9 cellular contexts compared by ENCODE assay signal in the genomic region with DNA sequence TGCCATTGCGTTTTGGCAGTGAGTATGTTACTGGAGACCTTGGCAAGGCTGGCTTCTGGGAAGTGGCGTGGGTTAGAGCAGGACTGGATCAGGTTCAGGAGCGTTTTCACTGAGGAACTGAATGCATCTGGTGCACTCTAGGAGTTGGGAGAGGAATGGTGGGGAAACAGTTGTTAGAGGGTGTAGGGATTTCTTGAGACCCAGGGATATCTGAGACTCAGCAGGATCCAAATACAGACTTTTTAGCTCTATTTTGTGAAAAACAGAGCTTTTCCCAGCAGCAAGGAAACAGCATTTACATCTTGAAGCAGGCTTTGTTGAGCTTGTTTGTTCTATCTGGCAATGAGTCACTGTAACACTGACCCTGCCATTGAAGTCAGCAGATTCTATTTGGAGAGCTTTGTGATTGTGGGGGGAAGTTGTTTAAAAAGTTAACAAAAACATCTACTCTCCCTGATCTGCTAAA. TPM values are rescaled to one million over a fixed set of nuclear protein-coding genes. Genes with fewer than 3 reads are reported as not detected.
DNase-seq lines count a peak whose midpoint lies in the region; ATAC-seq and TF ChIP-seq lines count a peak whose summit lies in the region.
"Had no signal": no experiment of that assay in that cellular context is flagged by ENCODE, and none has a peak within 500 bp of the region (broad histone marks: within the 10 kb centered on the region; RNA-seq: fewer than 3 reads in every experiment).

No MANE protein-coding gene starts in this region.

- peak overlapping the region; percentile 51 for H3K9ac ChIP-seq in adipocyte (ENCODE audit: low read length)
- H3K9ac ChIP-seq in parathyroid adenoma = no peak overlapping the region

- H3K9me3 ChIP-seq in adipocyte (ENCODE audit: control insufficient read depth, low read length) (no peaks in the 10 kb centered on the region), left ventricle myocardium inferior (replicated peaks) (no peaks in the 10 kb centered on the region), parathyroid adenoma (ENCODE audit: control insufficient read depth, low read length) (no peaks in the 10 kb centered on the region), A673 (ENCODE audit: low read depth, low read length, poor library complexity, severe bottlenecking) (no peaks in the 10 kb centered on the region)

- CTCF ChIA-PET in A673 (lab: Charles Lee) = no interaction called here

- H3K4me3 ChIP-seq in adipocyte (ENCODE audit: low read length) (peak overlapping the region; percentile 12), left ventricle myocardium inferior (no peak overlapping the region), parathyroid adenoma (ENCODE audit: low read depth, low read length) (no peak overlapping the region), A673 (ENCODE audit: low read depth, low read length, poor library complexity, severe bottlenecking) (no peak overlapping the region)

- no peak overlapping the region for H3K27ac Mint-ChIP-seq in activated T-helper 1 cell treated with anti-CD3 and anti-CD28 coated beads, Interleukin-12 subunit alpha, Interleukin-12 subunit beta, Interleukin-2, Interleukin-4 antibody, amounts not matched to agents 30 ng/mL and 10 ng/mL and 1 ng/mL, durations not matched to agents 14 hours and 24 hours and 36 hours
- H3K27ac Mint-ChIP-seq: CD8-positive, alpha-beta T cell had no signal

- H2AFZ ChIP-seq in parathyroid adenoma = peak overlapping the region; percentile 33

- H3K27me3 ChIP-seq in adipocyte (replicated peaks; ENCODE audit: control insufficient read depth, insufficient read depth, low read length) = no peaks in the 10 kb centered on the region
- H3K27me3 ChIP-seq in left ventricle myocardium inferior (ENCODE audit: low read depth) = no peaks in the 10 kb centered on the region
- no peaks in the 10 kb centered on the region for H3K27me3 ChIP-seq in parathyroid adenoma (ENCODE audit: control insufficient read depth, insufficient read depth, low read length)
- no peaks in the 10 kb centered on the region for H3K27me3 ChIP-seq in A673 (replicated peaks; ENCODE audit: insufficient read depth, low read depth, low read length, poor library complexity)

- no peak for ATAC-seq in stimulated activated naive CD8-positive, alpha-beta T cell treated with anti-CD3 and anti-CD28 coated beads, Interleukin-15, Interleukin-2, amounts not matched to agents 100 U/mL and 50 U/mL, for 24 hours
- no peak for ATAC-seq in GM21619 (IDR thresholded peaks at IDR 0.05; ENCODE audit: unreplicated experiment)
- ATAC-seq: CD8-positive, alpha-beta T cell had no signal

- no peak overlapping the region for H3K4me3 Mint-ChIP-seq in activated T-helper 1 cell treated with anti-CD3 and anti-CD28 coated beads, Interleukin-12 subunit alpha, Interleukin-12 subunit beta, Interleukin-2, Interleukin-4 antibody, amounts not matched to agents 30 ng/mL and 10 ng/mL and 1 ng/mL, durations not matched to agents 14 hours and 24 hours and 36 hours
- H3K4me3 Mint-ChIP-seq: CD8-positive, alpha-beta T cell had no signal

- POLR2A ChIA-PET in A673 (lab: Charles Lee; ENCODE audit: low non-redundant PET) = no interaction called here

- intact Hi-C loops in left ventricle myocardium inferior (cut with micrococcal nuclease) (no loop called here), A673 (cut with micrococcal nuclease; ENCODE audit: unreplicated experiment) (no loop called here)
- intact Hi-C loops in activated T-helper 1 cell treated with anti-CD3 and anti-CD28 coated beads, Interleukin-12 subunit alpha, Interleukin-12 subunit beta, Interleukin-2, Interleukin-4 antibody, amounts not matched to agents 30 ng/mL and 10 ng/mL and 1 ng/mL, durations not matched to agents 14 hours and 24 hours and 36 hours (cut with micrococcal nuclease) = no loop called here

- DNase-seq in COLO829 (ENCODE audit: low spot score) (peak; percentile 62), adipocyte (ENCODE audit: low read depth) (peak; percentile 14), left ventricle myocardium inferior (peak; percentile 31), A673 (ENCODE audit: low spot score) (no peak)
- no peak for DNase-seq in activated T-helper 1 cell treated with anti-CD3 and anti-CD28 coated beads, Interleukin-12 subunit alpha, Interleukin-12 subunit beta, Interleukin-2, Interleukin-4 antibody, amounts not matched to agents 30 ng/mL and 10 ng/mL and 1 ng/mL, durations not matched to agents 14 hours and 24 hours and 36 hours (ENCODE audit: low spot score)
- DNase-seq in stimulated activated naive CD8-positive, alpha-beta T cell treated with anti-CD3 and anti-CD28 coated beads, Interleukin-15, Interleukin-2, amounts not matched to agents 100 U/mL and 50 U/mL, for 24 hours = no peak
- DNase-seq: CD8-positive, alpha-beta T cell had no signal

- peaks cover 33% of the 10 kb centered on the region for H3K4me1 ChIP-seq in adipocyte (ENCODE audit: control insufficient read depth, insufficient read depth, low read length)
- peaks cover 16% of the 10 kb centered on the region for H3K4me1 ChIP-seq in left ventricle myocardium inferior
- no peaks in the 10 kb centered on the region for H3K4me1 ChIP-seq in parathyroid adenoma
- no peaks in the 10 kb centered on the region for H3K4me1 ChIP-seq in A673 (ENCODE audit: insufficient read depth, low read length, poor library complexity, severe bottlenecking)

- TF ChIP-seq CTCF in left ventricle myocardium inferior (IDR thresholded peaks at IDR 0.05; ENCODE audit: borderline replicate concordance) = no peak
- no peak for TF ChIP-seq CTCF in parathyroid adenoma (IDR thresholded peaks at IDR 0.05)
- TF ChIP-seq CTCF in A673 (conservative IDR thresholded peaks at IDR 0.05; ENCODE audit: low read depth, low read length) = no peak

- H3K36me3 Mint-ChIP-seq in activated T-helper 1 cell treated with anti-CD3 and anti-CD28 coated beads, Interleukin-12 subunit alpha, Interleukin-12 subunit beta, Interleukin-2, Interleukin-4 antibody, amounts not matched to agents 30 ng/mL and 10 ng/mL and 1 ng/mL, durations not matched to agents 14 hours and 24 hours and 36 hours (ENCODE audit: low read depth) = no peaks in the 10 kb centered on the region
- H3K36me3 Mint-ChIP-seq: CD8-positive, alpha-beta T cell had no signal

- H3K36me3 ChIP-seq in adipocyte (ENCODE audit: control insufficient read depth, insufficient read depth, low read length, severe bottlenecking) = no peaks in the 10 kb centered on the region
- no peaks in the 10 kb centered on the region for H3K36me3 ChIP-seq in left ventricle myocardium inferior
- no peaks in the 10 kb centered on the region for H3K36me3 ChIP-seq in parathyroid adenoma (ENCODE audit: control insufficient read depth, insufficient read depth, low read length)
- no peaks in the 10 kb centered on the region for H3K36me3 ChIP-seq in A673 (ENCODE audit: insufficient read depth, low read length, poor library complexity, severe bottlenecking)

- H3K27me3 Mint-ChIP-seq in activated T-helper 1 cell treated with anti-CD3 and anti-CD28 coated beads, Interleukin-12 subunit alpha, Interleukin-12 subunit beta, Interleukin-2, Interleukin-4 antibody, amounts not matched to agents 30 ng/mL and 10 ng/mL and 1 ng/mL, durations not matched to agents 14 hours and 24 hours and 36 hours (ENCODE audit: insufficient read depth) = peaks cover 3% of the 10 kb centered on the region

- no TSS peak for BruUV-seq in A673 (replicated peaks; lab: Mats Ljungman, UMichigan)

- H3K4me1 Mint-ChIP-seq in activated T-helper 1 cell treated with anti-CD3 and anti-CD28 coated beads, Interleukin-12 subunit alpha, Interleukin-12 subunit beta, Interleukin-2, Interleukin-4 antibody, amounts not matched to agents 30 ng/mL and 10 ng/mL and 1 ng/mL, durations not matched to agents 14 hours and 24 hours and 36 hours (ENCODE audit: low read depth) = no peaks in the 10 kb centered on the region

- H3K9me3 Mint-ChIP-seq in activated T-helper 1 cell treated with anti-CD3 and anti-CD28 coated beads, Interleukin-12 subunit alpha, Interleukin-12 subunit beta, Interleukin-2, Interleukin-4 antibody, amounts not matched to agents 30 ng/mL and 10 ng/mL and 1 ng/mL, durations not matched to agents 14 hours and 24 hours and 36 hours = no peaks in the 10 kb centered on the region
- H3K9me3 Mint-ChIP-seq: CD8-positive, alpha-beta T cell had no signal

- H3K27ac ChIP-seq in left ventricle myocardium inferior (replicated peaks) (peak overlapping the region; percentile 60), parathyroid adenoma (no peak overlapping the region), A673 (ENCODE audit: low read depth, low read length, poor library complexity, severe bottlenecking) (no peak overlapping the region)

- no peak overlapping the region for H3K4me2 ChIP-seq in parathyroid adenoma (ENCODE audit: low read length)

- no peaks in the 10 kb centered on the region for H3K79me2 ChIP-seq in parathyroid adenoma

RNA-seq across cellular contexts. Expression of gene NRIP1, which starts 56.9 kb away (rescaled TPM):
- 16.8 TPM for total RNA-seq in left ventricle myocardium inferior
- 11.4 and 11.7 TPM in 2 replicates for total RNA-seq in activated T-helper 1 cell treated with anti-CD3 and anti-CD28 coated beads, Interleukin-12 subunit alpha, Interleukin-12 subunit beta, Interleukin-2, Interleukin-4 antibody, amounts not matched to agents 30 ng/mL and 10 ng/mL and 1 ng/mL, durations not matched to agents 14 hours and 24 hours and 36 hours
- 14.6 and 15.4 TPM in 2 replicates for total RNA-seq in A673 (2021)

Comparison
In these comparisons a context has a peak if more than half of its experiments do, and no peak if none do; other contexts are left out.
1. DNase-seq: peak in COLO829 (single experiment), adipocyte (single experiment) and left ventricle myocardium inferior (single experiment); none in activated T-helper 1 cell treated with anti-CD3 and anti-CD28 coated beads, Interleukin-12 subunit alpha, Interleukin-12 subunit beta, Interleukin-2, Interleukin-4 antibody, amounts not matched to agents 30 ng/mL and 10 ng/mL and 1 ng/mL, durations not matched to agents 14 hours and 24 hours and 36 hours (single experiment), A673 (single experiment) and stimulated activated naive CD8-positive, alpha-beta T cell treated with anti-CD3 and anti-CD28 coated beads, Interleukin-15, Interleukin-2, amounts not matched to agents 100 U/mL and 50 U/mL, for 24 hours (single experiment).